14 cellular contexts compared by ENCODE assay signal in the genomic region with DNA sequence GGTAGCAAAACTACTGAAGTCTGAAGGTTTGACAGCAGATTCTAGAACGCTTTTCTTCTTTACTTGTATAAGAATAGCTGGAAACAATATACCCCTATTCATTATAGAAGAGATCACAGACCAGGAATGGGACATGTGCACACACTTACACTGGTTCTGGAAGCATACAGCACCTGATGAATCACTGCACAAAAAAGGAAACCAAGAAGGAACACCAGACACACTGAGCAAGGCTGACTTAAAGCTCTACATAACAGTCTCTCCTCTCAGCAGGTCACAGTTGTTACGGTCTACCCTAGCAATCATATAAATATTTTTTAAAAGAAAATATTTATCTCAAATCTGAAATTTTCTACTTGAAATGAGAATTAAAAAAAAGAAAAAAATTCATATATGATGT. TPM values are rescaled to one million over a fixed set of nuclear protein-coding genes. Genes with fewer than 3 reads are reported as not detected.
DNase-seq lines count a peak whose midpoint lies in the region; ATAC-seq and TF ChIP-seq lines count a peak whose summit lies in the region.
"Had no signal": no experiment of that assay in that cellular context is flagged by ENCODE, and none has a peak within 500 bp of the region (broad histone marks: within the 10 kb centered on the region; RNA-seq: fewer than 3 reads in every experiment).

No MANE protein-coding gene starts in this region.

- H3K9me3 ChIP-seq in psoas muscle, result no peaks in the 10 kb centered on the region

- ATAC-seq in esophagus mucosa (peak; percentile 29), psoas muscle (peak; percentile 97 to 99 (median 98)), left colon (no peak)
- ATAC-seq: GM23338, right cardiac atrium had no signal

- WGBS in psoas muscle, 3 donors, result 33 to 46% (median 38%) methylated on average over 2 of the region's 2 CpGs

- peak overlapping the region; percentile 41 for H3K4me3 ChIP-seq in psoas muscle
- H3K4me3 ChIP-seq: GM23338 had no signal

- H3K36me3 ChIP-seq in psoas muscle (ENCODE audit: insufficient read depth in 1 of 2, low read depth in 1 of 2), result no peaks in the 10 kb centered on the region

- TF ChIP-seq CTCF in psoas muscle (IDR thresholded peaks at IDR 0.05), result no peak

- H3K27ac ChIP-seq in psoas muscle, result peak overlapping the region; percentile 74

- intact Hi-C loops in psoas muscle (cut with DNase I) (loop anchor here in 1 of 2 donors (10.0 kb wide), 1 partner anchor 410 kb away; no protein-coding TSS in a partner anchor), left colon (cut with DNase I, micrococcal nuclease) (no loop called here)

- DNase-seq in G401 (ENCODE audit: low spot score) (peak; percentile 25), RPMI7951 (ENCODE audit: low read depth) (peak; percentile 63), psoas muscle (no peak), NCI-H526 (lab: John Stamatoyannopoulos, UW) (no peak), left colon (no peak)
- DNase-seq in activated CD4-positive, alpha-beta T cell treated with anti-CD3 and anti-CD28 coated beads, Interleukin-2, amount 50 U/mL, for 48 hours, result no peak
- DNase-seq: activated CD4-positive, alpha-beta T cell treated with anti-CD3 and anti-CD28 coated beads for 1 hour; CD4-positive, alpha-beta T cell; GDM1; right cardiac atrium; stimulated activated naive CD4-positive, alpha-beta T cell treated with Interleukin-2 at 50 U/mL for 16 hours; SW 1271 had no signal

- no peaks in the 10 kb centered on the region for H3K27me3 ChIP-seq in psoas muscle (ENCODE audit: insufficient read depth in 3 of 3, low read length in 2 of 3)

- in situ Hi-C loops in G401 (cut with HindIII; ENCODE audit: low sequenced_read_pairs), result no loop called here

- H3K4me1 ChIP-seq in psoas muscle, result peaks cover 67% of the 10 kb centered on the region

RNA-seq across cellular contexts. Expression of a gene that starts 13.5 kb away (rescaled TPM):
- total RNA-seq in G401 (2014; rRNA removed; shearing (Covaris generic)), result 9.0 and 12.7 TPM in 2 replicates
- 91.2 and 97.9 TPM in 2 replicates for total RNA-seq in RPMI7951 (2014; rRNA removed; shearing (Covaris generic))
- total RNA-seq in esophagus mucosa (13.9 TPM), psoas muscle (10 to 100 TPM; 27.8 to 45.6 (median 37.8) TPM), left colon (100 to 1,000 TPM in 1 of 2 donors, 10 to 100 TPM in 1; 57.5 to 105 TPM)
- 10 to 100 TPM; 14.3 to 54.0 (median 26.9) TPM for polyA plus RNA-seq in psoas muscle

Comparison
In these comparisons a context has a peak if more than half of its experiments do, and no peak if none do; other contexts are left out.
1. DNase-seq: peak in G401 (single experiment) and RPMI7951 (single experiment); none in psoas muscle (0 of 2), NCI-H526 (0 of 2), left colon (0 of 2) and activated CD4-positive, alpha-beta T cell treated with anti-CD3 and anti-CD28 coated beads, Interleukin-2, amount 50 U/mL, for 48 hours (0 of 2).